ENCODE assay signal across 29 cellular contexts in the genomic region with DNA sequence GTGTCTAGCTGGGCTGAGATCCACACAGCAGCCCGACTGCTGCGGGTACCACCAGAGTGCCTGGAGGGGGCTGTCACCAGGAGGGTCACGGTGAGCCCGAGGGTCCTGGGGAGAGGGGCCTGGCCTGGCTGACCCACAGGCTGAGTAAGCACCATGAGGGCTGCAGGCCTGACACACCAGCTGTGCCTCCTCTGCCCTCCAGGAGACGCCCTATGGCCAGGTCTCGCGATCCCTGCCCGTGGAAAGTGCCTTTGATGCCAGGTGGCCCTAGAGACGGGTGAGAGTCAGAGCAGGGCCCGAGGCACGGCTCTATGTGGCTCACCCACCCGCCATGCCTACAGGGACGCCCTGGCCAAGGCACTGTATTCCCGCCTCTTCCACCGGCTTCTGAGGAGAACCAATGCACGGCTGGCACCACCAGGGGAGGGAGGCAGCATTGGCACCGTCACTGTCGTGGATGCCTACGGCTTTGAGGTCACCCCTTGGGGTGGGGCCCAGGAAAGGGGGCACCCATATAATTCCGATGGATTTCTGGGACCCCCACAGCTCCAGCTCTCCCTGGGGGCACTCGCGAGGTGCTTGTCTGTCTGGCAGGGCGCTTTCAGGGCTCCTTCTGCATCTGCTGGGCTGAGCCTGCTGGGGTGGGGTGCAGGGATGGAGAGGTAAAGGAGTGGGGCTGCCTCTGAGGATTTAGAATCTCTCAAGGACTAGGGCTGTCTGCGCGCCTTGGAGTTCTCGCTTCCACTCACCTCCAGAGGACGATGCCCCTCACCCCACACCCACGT. TPM values are rescaled to one million over a fixed set of nuclear protein-coding genes. Genes with fewer than 3 reads are reported as not detected.
DNase-seq lines count a peak whose midpoint lies in the region; ATAC-seq and TF ChIP-seq lines count a peak whose summit lies in the region.
"Had no signal": no experiment of that assay in that cellular context is flagged by ENCODE, and none has a peak within 500 bp of the region (broad histone marks: within the 10 kb centered on the region; RNA-seq: fewer than 3 reads in every experiment).

No MANE protein-coding gene starts in this region.

- no peak overlapping the region for H3K4me2 ChIP-seq in PC-3 (ENCODE audit: low read length)

- H3K27me3 Mint-ChIP-seq in endodermal cell (ENCODE audit: insufficient read depth): no peaks in the 10 kb centered on the region
- H3K27me3 Mint-ChIP-seq in activated naive CD4-positive, alpha-beta T cell treated with anti-CD3 and anti-CD28 coated beads, Interleukin-2, amount 10 ng/mL, durations not matched to agents 7 days and 5 days: peaks cover 12% of the 10 kb centered on the region
- H3K27me3 Mint-ChIP-seq: activated T-cell treated with anti-CD3 and anti-CD28 coated beads, Interleukin-2, amount 50 U/mL, for 24 hours had no signal

- no peak overlapping the region for H3K4me3 Mint-ChIP-seq in endodermal cell
- H3K4me3 Mint-ChIP-seq in activated naive CD4-positive, alpha-beta T cell treated with anti-CD3 and anti-CD28 coated beads, Interleukin-2, amount 10 ng/mL, durations not matched to agents 7 days and 5 days: no peak overlapping the region
- H3K4me3 Mint-ChIP-seq: activated CD8-positive, alpha-beta T cell treated with anti-CD3 and anti-CD28 coated beads, Interleukin-2, amount 10 ng/mL, durations not matched to agents 7 days and 5 days; activated naive CD4-positive, alpha-beta T cell treated with anti-CD3 and anti-CD28 coated beads for 36 hours; activated T-cell treated with anti-CD3 and anti-CD28 coated beads, Interleukin-2, amount 50 U/mL, for 24 hours had no signal

- DNase-seq in NCI-H526 (lab: John Stamatoyannopoulos, UW) (peak; percentile 17 to 57), NCI-H526 treated with DMSO at 0.1 percent for 48 hours (lab: John Stamatoyannopoulos, UW) (no peak), PC-3 (no peak), endodermal cell (peak; percentile 69), NCI-H2029 treated with DMSO at 0.1 percent for 48 hours (lab: John Stamatoyannopoulos, UW) (no peak), SK-N-DZ (ENCODE audit: low spot score) (no peak)
- DNase-seq in activated naive CD4-positive, alpha-beta T cell treated with anti-CD3 and anti-CD28 coated beads, Interleukin-2, amount 10 ng/mL, durations not matched to agents 7 days and 5 days: no peak
- DNase-seq: activated CD8-positive, alpha-beta T cell treated with anti-CD3 and anti-CD28 coated beads, Interleukin-2, amount 10 ng/mL, durations not matched to agents 7 days and 5 days; activated naive CD4-positive, alpha-beta T cell treated with anti-CD3 and anti-CD28 coated beads for 36 hours; activated T-cell treated with anti-CD3 and anti-CD28 coated beads, Interleukin-2, amount 50 U/mL, for 24 hours; Calu3; dorsolateral prefrontal cortex; gastrocnemius medialis; GDM1; HCEC 1CT; hypothalamus; Kasumi-1; NCI-H1105; NCI-H2171 treated with DMSO at 0.1 percent for 48 hours; NCI-H69; occipital lobe; OCI-M1; retina; stimulated activated CD8-positive, alpha-beta memory T cell treated with anti-CD3 and anti-CD28 coated beads, Interleukin-4, amount 100 ng/mL, for 48 hours; T-helper 9 cell had no signal

- CTCF ChIA-PET in PC-3 (lab: Charles Lee): interaction anchor here (0.8 to 1.0 kb wide), 2 partner anchors 38 to 39 kb away, joined by 4 to 5 read pairs; a partner anchor contains a TSS
- CTCF ChIA-PET in activated naive CD4-positive, alpha-beta T cell treated with anti-CD3 and anti-CD28 coated beads, Interleukin-2, amount 10 ng/mL, durations not matched to agents 7 days and 5 days (lab: Charles Lee): no interaction called here

- H3K27ac ChIP-seq in PC-3 (ENCODE audit: low read length): no peak overlapping the region
- H3K27ac ChIP-seq in endodermal cell (ENCODE audit: low read depth, low read length): no peak overlapping the region
- H3K27ac ChIP-seq: gastrocnemius medialis had no signal

- ATAC-seq in PC-3: peak; percentile 34
- ATAC-seq in GM21723 (IDR thresholded peaks at IDR 0.05; ENCODE audit: unreplicated experiment): no peak
- ATAC-seq: activated CD8-positive, alpha-beta T cell treated with anti-CD3 and anti-CD28 coated beads, Interleukin-2, amount 10 ng/mL, durations not matched to agents 7 days and 5 days; gastrocnemius medialis had no signal

- no peaks in the 10 kb centered on the region for H3K79me2 ChIP-seq in PC-3 (ENCODE audit: low read length)

- POLR2A ChIA-PET in PC-3 (lab: Charles Lee; ENCODE audit: unreplicated experiment): no interaction called here

- peaks cover 2% of the 10 kb centered on the region for H3K4me1 Mint-ChIP-seq in endodermal cell
- peaks cover 10% of the 10 kb centered on the region for H3K4me1 Mint-ChIP-seq in activated naive CD4-positive, alpha-beta T cell treated with anti-CD3 and anti-CD28 coated beads, Interleukin-2, amount 10 ng/mL, durations not matched to agents 7 days and 5 days

- 91 to 97% methylated on average over 21 to 28 of the region's 28 CpGs for WGBS in endodermal cell (ENCODE audit: insufficient coverage in 1 of 2, insufficient read length in 1 of 2), 2 experiments

- H3K36me3 ChIP-seq in PC-3 (ENCODE audit: low read depth, low read length): no peaks in the 10 kb centered on the region
- no peaks in the 10 kb centered on the region for H3K36me3 ChIP-seq in endodermal cell (ENCODE audit: control insufficient read depth, insufficient read depth, low read length)
- H3K36me3 ChIP-seq: gastrocnemius medialis had no signal

- no peak overlapping the region for H3K27ac Mint-ChIP-seq in endodermal cell
- H3K27ac Mint-ChIP-seq in activated naive CD4-positive, alpha-beta T cell treated with anti-CD3 and anti-CD28 coated beads, Interleukin-2, amount 10 ng/mL, durations not matched to agents 7 days and 5 days: no peak overlapping the region
- H3K27ac Mint-ChIP-seq: activated CD8-positive, alpha-beta T cell treated with anti-CD3 and anti-CD28 coated beads, Interleukin-2, amount 10 ng/mL, durations not matched to agents 7 days and 5 days; activated naive CD4-positive, alpha-beta T cell treated with anti-CD3 and anti-CD28 coated beads for 36 hours; activated T-cell treated with anti-CD3 and anti-CD28 coated beads, Interleukin-2, amount 50 U/mL, for 24 hours had no signal

- no peak overlapping the region for H3K9ac ChIP-seq in PC-3 (ENCODE audit: low read length)
- H3K9ac ChIP-seq in endodermal cell (ENCODE audit: extremely low read depth, low read length, poor library complexity, severe bottlenecking): no peak overlapping the region

- no TSS peak for BruUV-seq in PC-3 (replicated peaks; lab: Mats Ljungman, UMichigan)

- H3K36me3 Mint-ChIP-seq in endodermal cell (ENCODE audit: low read depth): no peaks in the 10 kb centered on the region
- H3K36me3 Mint-ChIP-seq in activated naive CD4-positive, alpha-beta T cell treated with anti-CD3 and anti-CD28 coated beads, Interleukin-2, amount 10 ng/mL, durations not matched to agents 7 days and 5 days: no peaks in the 10 kb centered on the region

- no peaks in the 10 kb centered on the region for H3K9me2 ChIP-seq in PC-3 (replicated peaks; ENCODE audit: low read length)

- H3K4me3 ChIP-seq in PC-3 (ENCODE audit: low read length) (no peak overlapping the region), endodermal cell (ENCODE audit: low read length) (no peak overlapping the region)
- H3K4me3 ChIP-seq: dorsolateral prefrontal cortex, gastrocnemius medialis had no signal

- H3F3A ChIP-seq in PC-3 (ENCODE audit: low read length, unreplicated experiment): no peaks in the 10 kb centered on the region

- no peaks in the 10 kb centered on the region for H3K9me3 ChIP-seq in PC-3 (ENCODE audit: low read length)
- no peaks in the 10 kb centered on the region for H3K9me3 ChIP-seq in endodermal cell (ENCODE audit: control insufficient read depth, low read length)
- H3K9me3 ChIP-seq: gastrocnemius medialis had no signal

- no peak overlapping the region for H2AFZ ChIP-seq in PC-3 (ENCODE audit: low read length)

- no peaks in the 10 kb centered on the region for H3K27me3 ChIP-seq in PC-3 (ENCODE audit: low read length)
- no peaks in the 10 kb centered on the region for H3K27me3 ChIP-seq in endodermal cell (ENCODE audit: control insufficient read depth, insufficient read depth, low read length, poor library complexity, severe bottlenecking)
- H3K27me3 ChIP-seq: gastrocnemius medialis had no signal

- H3K4me1 ChIP-seq in PC-3 (ENCODE audit: insufficient read depth, low read length): peaks cover 2% of the 10 kb centered on the region; the same call in 1 of the 2 replicates
- H3K4me1 ChIP-seq in endodermal cell (ENCODE audit: control insufficient read depth, insufficient read depth, low read length): no peaks in the 10 kb centered on the region
- H3K4me1 ChIP-seq: gastrocnemius medialis had no signal

- intact Hi-C loops in PC-3 (cut with micrococcal nuclease): no loop called here

- TF ChIP-seq CTCF in PC-3 (conservative IDR thresholded peaks at IDR 0.05; ENCODE audit: low read depth, low read length) (no peak; the same call in 1 of the 2 replicates), endodermal cell (conservative IDR thresholded peaks at IDR 0.05) (peak; percentile 18)

- H4K20me1 ChIP-seq in PC-3 (ENCODE audit: low read length): no peaks in the 10 kb centered on the region

- H3K9me3 Mint-ChIP-seq in endodermal cell: no peaks in the 10 kb centered on the region
- H3K9me3 Mint-ChIP-seq in activated naive CD4-positive, alpha-beta T cell treated with anti-CD3 and anti-CD28 coated beads, Interleukin-2, amount 10 ng/mL, durations not matched to agents 7 days and 5 days: no peaks in the 10 kb centered on the region
- H3K9me3 Mint-ChIP-seq: activated naive CD4-positive, alpha-beta T cell treated with anti-CD3 and anti-CD28 coated beads for 36 hours; activated T-cell treated with anti-CD3 and anti-CD28 coated beads, Interleukin-2, amount 50 U/mL, for 24 hours had no signal

RNA-seq across cellular contexts. Expression of a gene that starts 7.1 kb away (rescaled TPM):
- total RNA-seq in PC-3 (2014; rRNA removed) (3.2 and 7.1 TPM in 2 replicates), endodermal cell (100 to 1,000 TPM in 1 of 2 donors, 10 to 100 TPM in 1; 89.0 to 123 TPM)
- polyA plus RNA-seq in endodermal cell (2013, experiment 1 of 2): 22.2 TPM
- 14.5 TPM for polyA plus RNA-seq in endodermal cell (2013, experiment 2 of 2)
- polyA plus RNA-seq in SK-N-DZ (2014; cell fraction: cytosol; rRNA removed): 0.32 TPM in 1 of 2 replicates, not detected in the other
- polyA plus RNA-seq in SK-N-DZ (2014; cell fraction: nucleus; rRNA removed): 1.5 and 1.6 TPM in 2 replicates

RNA-seq across cellular contexts. Expression of a gene that starts 38.5 kb away (rescaled TPM):
- total RNA-seq in PC-3 (2014; rRNA removed) (2.3 and 4.3 TPM in 2 replicates), endodermal cell (under 1 TPM in 1 of 2 donors, not detected in 1; 0.40 TPM)
- not detected for polyA plus RNA-seq in endodermal cell (2013, experiment 1 of 2)
- not detected for polyA plus RNA-seq in endodermal cell (2013, experiment 2 of 2)
- not detected in 2 replicates for polyA plus RNA-seq in SK-N-DZ (2014; cell fraction: cytosol; rRNA removed)
- polyA plus RNA-seq in SK-N-DZ (2014; cell fraction: nucleus; rRNA removed): 0.14 TPM in 1 of 2 replicates, not detected in the other
- total RNA-seq: A673; activated naive CD4-positive, alpha-beta T cell treated with anti-CD3 and anti-CD28 coated beads for 36 hours; lung microvascular endothelial cell had no signal
- polyA plus RNA-seq: BJ had no signal

Comparison
In these comparisons a context has a peak if more than half of its experiments do, and no peak if none do; other contexts are left out.
1. DNase-seq: peak in NCI-H526 (2 of 2) and endodermal cell (single experiment); none in NCI-H526 treated with DMSO at 0.1 percent for 48 hours (single experiment), PC-3 (single experiment), activated naive CD4-positive, alpha-beta T cell treated with anti-CD3 and anti-CD28 coated beads, Interleukin-2, amount 10 ng/mL, durations not matched to agents 7 days and 5 days (single experiment), NCI-H2029 treated with DMSO at 0.1 percent for 48 hours (single experiment) and SK-N-DZ (single experiment).
2. RNA of a gene that starts 7.1 kb away (total RNA-seq): 89.0 to 123 TPM in endodermal cell; 3.2 to 7.1 TPM in PC-3; every median in the first group is over 10 times any median in the second.